Comparison of ENCODE assay signal across 18 cellular contexts in the genomic region with DNA sequence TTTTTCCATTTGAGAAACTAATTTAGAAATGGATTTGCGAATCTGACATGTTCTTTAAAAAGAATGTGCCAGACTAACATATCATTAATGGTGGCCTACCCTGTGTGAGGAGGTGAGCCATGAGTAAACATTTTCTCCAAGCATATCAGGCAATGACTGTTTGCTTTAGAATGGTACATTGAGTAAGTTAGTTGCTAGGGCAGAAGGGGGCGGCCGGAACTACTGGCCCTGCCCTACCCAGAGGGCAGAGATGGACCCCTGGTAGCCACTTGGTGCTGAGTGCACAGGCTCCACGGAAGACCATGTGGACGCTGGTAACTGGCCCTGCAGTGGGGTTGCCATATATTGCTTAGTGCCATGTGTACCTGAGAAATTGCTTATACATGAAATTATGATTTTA. TPM values are rescaled to one million over a fixed set of nuclear protein-coding genes. Genes with fewer than 3 reads are reported as not detected.
A peak's percentile ranks its signal among the peaks of the same experiment; 100 is the strongest.
DNase-seq lines count a peak whose midpoint lies in the region; ATAC-seq and TF ChIP-seq lines count a peak whose summit lies in the region.
"Had no signal": no experiment of that assay in that cellular context is flagged by ENCODE, and none has a peak within 500 bp of the region (broad histone marks: within the 10 kb centered on the region; RNA-seq: fewer than 3 reads in every experiment).

No MANE protein-coding gene starts in this region.

- TF ChIP-seq RAD21 in liver (IDR thresholded peaks at IDR 0.05): no peak

- CTCF ChIA-PET in activated CD8-positive, alpha-beta T cell treated with anti-CD3 and anti-CD28 coated beads for 36 hours (lab: Charles Lee): no interaction called here
- CTCF ChIA-PET in activated CD8-positive, alpha-beta T cell treated with anti-CD3 and anti-CD28 coated beads, Interleukin-2, amount 10 ng/mL, durations not matched to agents 7 days and 5 days (lab: Charles Lee): no interaction called here
- CTCF ChIA-PET in WTC11 (lab: Charles Lee): no interaction called here

- H3K4me1 ChIP-seq in liver (ENCODE audit: control insufficient read depth in 4 of 4, insufficient read depth in 4 of 4, low read length in 3 of 4) (peaks cover 13 to 41% (median 24%) of the 10 kb centered on the region in 4 donors), upper lobe of right lung (peaks cover 44% of the 10 kb centered on the region)

- no peak overlapping the region for H3K4me3 Mint-ChIP-seq in activated CD8-positive, alpha-beta T cell treated with anti-CD3 and anti-CD28 coated beads for 36 hours
- no peak overlapping the region for H3K4me3 Mint-ChIP-seq in activated CD8-positive, alpha-beta T cell treated with anti-CD3 and anti-CD28 coated beads, Interleukin-2, amount 10 ng/mL, durations not matched to agents 7 days and 5 days
- no peak overlapping the region for H3K4me3 Mint-ChIP-seq in WTC11
- H3K4me3 Mint-ChIP-seq in activated naive CD8-positive, alpha-beta T cell treated with anti-CD3 and anti-CD28 coated beads for 36 hours: no peak overlapping the region

- H3K27me3 ChIP-seq in liver (ENCODE audit: control insufficient read depth in 4 of 4, insufficient read depth in 4 of 4, low read length in 3 of 4) (no peaks in the 10 kb centered on the region), upper lobe of right lung (no peaks in the 10 kb centered on the region)
- H3K27me3 ChIP-seq: foreskin keratinocyte, vagina had no signal

- no peaks in the 10 kb centered on the region for H3K36me3 Mint-ChIP-seq in activated CD8-positive, alpha-beta T cell treated with anti-CD3 and anti-CD28 coated beads for 36 hours (ENCODE audit: low read depth)
- peaks cover 5% of the 10 kb centered on the region for H3K36me3 Mint-ChIP-seq in activated CD8-positive, alpha-beta T cell treated with anti-CD3 and anti-CD28 coated beads, Interleukin-2, amount 10 ng/mL, durations not matched to agents 7 days and 5 days (ENCODE audit: low read depth)
- no peaks in the 10 kb centered on the region for H3K36me3 Mint-ChIP-seq in WTC11
- peaks cover 2% of the 10 kb centered on the region for H3K36me3 Mint-ChIP-seq in activated naive CD8-positive, alpha-beta T cell treated with anti-CD3 and anti-CD28 coated beads for 36 hours
- H3K36me3 Mint-ChIP-seq: T-cell had no signal

- peak overlapping the region; percentile 45 for H3K27ac Mint-ChIP-seq in activated CD8-positive, alpha-beta T cell treated with anti-CD3 and anti-CD28 coated beads for 36 hours
- no peak overlapping the region for H3K27ac Mint-ChIP-seq in activated CD8-positive, alpha-beta T cell treated with anti-CD3 and anti-CD28 coated beads, Interleukin-2, amount 10 ng/mL, durations not matched to agents 7 days and 5 days
- no peak overlapping the region for H3K27ac Mint-ChIP-seq in WTC11
- no peak overlapping the region for H3K27ac Mint-ChIP-seq in activated naive CD8-positive, alpha-beta T cell treated with anti-CD3 and anti-CD28 coated beads for 36 hours

- H3K9me3 ChIP-seq in liver (ENCODE audit: control insufficient read depth in 4 of 4, low read length in 3 of 4): no peaks in the 10 kb centered on the region
- no peaks in the 10 kb centered on the region for H3K9me3 ChIP-seq in upper lobe of right lung
- H3K9me3 ChIP-seq: HAP-1, vagina had no signal

- TF ChIP-seq CTCF in activated CD8-positive, alpha-beta T cell treated with anti-CD3 and anti-CD28 coated beads for 36 hours (IDR thresholded peaks at IDR 0.05): no peak
- TF ChIP-seq CTCF in WTC11 (IDR thresholded peaks at IDR 0.05) (no peak), liver (IDR thresholded peaks at IDR 0.05; ENCODE audit: low read depth, low read length, missing input control) (no peak), upper lobe of right lung (IDR thresholded peaks at IDR 0.05) (no peak)

- WGBS in liver: 53% methylated on average over 5 of the region's 5 CpGs

- ATAC-seq in activated CD8-positive, alpha-beta T cell treated with anti-CD3 and anti-CD28 coated beads for 36 hours: no peak
- ATAC-seq in activated CD8-positive, alpha-beta T cell treated with anti-CD3 and anti-CD28 coated beads, Interleukin-2, amount 10 ng/mL, durations not matched to agents 7 days and 5 days: no peak
- ATAC-seq in WTC11: 0 out of 2 replicates have a peak, but pooled peaks have one; percentile 39
- peak; percentile 46 for ATAC-seq in upper lobe of right lung
- no peak for ATAC-seq in GM18861 (IDR thresholded peaks at IDR 0.05; ENCODE audit: unreplicated experiment)
- ATAC-seq: foreskin keratinocyte had no signal

- H3K4me3 ChIP-seq in liver (ENCODE audit: low read depth in 1 of 3, low read length in 3 of 3) (no peak overlapping the region), upper lobe of right lung (no peak overlapping the region)
- H3K4me3 ChIP-seq: HAP-1, vagina had no signal

- no peak overlapping the region for H3K9ac ChIP-seq in liver (ENCODE audit: low read depth in 1 of 2, low read length in 2 of 2)

- POLR2A ChIA-PET in activated CD8-positive, alpha-beta T cell treated with anti-CD3 and anti-CD28 coated beads for 36 hours (lab: Charles Lee): no interaction called here
- POLR2A ChIA-PET in activated CD8-positive, alpha-beta T cell treated with anti-CD3 and anti-CD28 coated beads, Interleukin-2, amount 10 ng/mL, durations not matched to agents 7 days and 5 days (lab: Charles Lee): no interaction called here
- POLR2A ChIA-PET in WTC11 (lab: Charles Lee): no interaction called here

- H3K4me1 Mint-ChIP-seq in activated CD8-positive, alpha-beta T cell treated with anti-CD3 and anti-CD28 coated beads for 36 hours (ENCODE audit: low read depth): peaks cover 35% of the 10 kb centered on the region
- H3K4me1 Mint-ChIP-seq in activated CD8-positive, alpha-beta T cell treated with anti-CD3 and anti-CD28 coated beads, Interleukin-2, amount 10 ng/mL, durations not matched to agents 7 days and 5 days (ENCODE audit: low read depth): peaks cover 34% of the 10 kb centered on the region
- peaks cover 25% of the 10 kb centered on the region for H3K4me1 Mint-ChIP-seq in WTC11
- H3K4me1 Mint-ChIP-seq in activated naive CD8-positive, alpha-beta T cell treated with anti-CD3 and anti-CD28 coated beads for 36 hours: peaks cover 36% of the 10 kb centered on the region

- no peak for DNase-seq in activated CD8-positive, alpha-beta T cell treated with anti-CD3 and anti-CD28 coated beads for 36 hours
- DNase-seq in activated CD8-positive, alpha-beta T cell treated with anti-CD3 and anti-CD28 coated beads, Interleukin-2, amount 10 ng/mL, durations not matched to agents 7 days and 5 days: no peak
- no peak for DNase-seq in WTC11 (ENCODE audit: low spot score)
- no peak for DNase-seq in upper lobe of right lung
- no peak for DNase-seq in activated naive CD8-positive, alpha-beta T cell treated with anti-CD3 and anti-CD28 coated beads for 36 hours
- DNase-seq in NCI-H2081 treated with DMSO at 0.1 percent for 48 hours (lab: John Stamatoyannopoulos, UW): no peak
- DNase-seq: ACHN; activated effector memory CD4-positive, alpha-beta T cell treated with Interleukin-2 at 50 U/mL for 16 hours; COR-L47; foreskin keratinocyte; posterior cingulate gyrus; stimulated activated naive CD4-positive, alpha-beta T cell treated with Interleukin-2 at 50 U/mL for 16 hours; T-cell had no signal

- H3K9me3 Mint-ChIP-seq in activated CD8-positive, alpha-beta T cell treated with anti-CD3 and anti-CD28 coated beads for 36 hours: no peaks in the 10 kb centered on the region
- H3K9me3 Mint-ChIP-seq in activated CD8-positive, alpha-beta T cell treated with anti-CD3 and anti-CD28 coated beads, Interleukin-2, amount 10 ng/mL, durations not matched to agents 7 days and 5 days (ENCODE audit: insufficient read depth): no peaks in the 10 kb centered on the region
- H3K9me3 Mint-ChIP-seq in WTC11: no peaks in the 10 kb centered on the region
- H3K9me3 Mint-ChIP-seq in activated naive CD8-positive, alpha-beta T cell treated with anti-CD3 and anti-CD28 coated beads for 36 hours: no peaks in the 10 kb centered on the region
- H3K9me3 Mint-ChIP-seq: naive thymus-derived CD4-positive, alpha-beta T cell; T-cell had no signal

- peak overlapping the region in 1 of 2 donors; percentile 26 for H3K27ac ChIP-seq in liver (ENCODE audit: low read depth in 1 of 2, low read length in 2 of 2)
- no peak overlapping the region for H3K27ac ChIP-seq in upper lobe of right lung
- H3K27ac ChIP-seq: foreskin keratinocyte, vagina had no signal

- H3K36me3 ChIP-seq in liver (ENCODE audit: control insufficient read depth in 4 of 4, insufficient read depth in 3 of 4, low read depth in 1 of 4, low read length in 3 of 4) (no peaks in the 10 kb centered on the region), upper lobe of right lung (no peaks in the 10 kb centered on the region)
- H3K36me3 ChIP-seq: HAP-1, vagina had no signal

- H3K27me3 Mint-ChIP-seq in activated CD8-positive, alpha-beta T cell treated with anti-CD3 and anti-CD28 coated beads for 36 hours: no peaks in the 10 kb centered on the region
- H3K27me3 Mint-ChIP-seq in activated CD8-positive, alpha-beta T cell treated with anti-CD3 and anti-CD28 coated beads, Interleukin-2, amount 10 ng/mL, durations not matched to agents 7 days and 5 days (ENCODE audit: low read depth): no peaks in the 10 kb centered on the region
- no peaks in the 10 kb centered on the region for H3K27me3 Mint-ChIP-seq in WTC11 (ENCODE audit: low read depth)
- H3K27me3 Mint-ChIP-seq in activated naive CD8-positive, alpha-beta T cell treated with anti-CD3 and anti-CD28 coated beads for 36 hours: no peaks in the 10 kb centered on the region
- H3K27me3 Mint-ChIP-seq: naive thymus-derived CD4-positive, alpha-beta T cell; T-cell had no signal

- intact Hi-C loops in activated CD8-positive, alpha-beta T cell treated with anti-CD3 and anti-CD28 coated beads for 36 hours (cut with micrococcal nuclease): no loop called here
- intact Hi-C loops in upper lobe of right lung (cut with DNase I): no loop called here

TF ChIP-seq in WTC11, 78 proteins besides CTCF, POLR2A, EP300 and RAD21 (continues in another document):
- no peak for TF ChIP-seq RELA (CRISPR knock-in tag; IDR thresholded peaks at IDR 0.05; ENCODE audit: borderline replicate concordance)

RNA-seq across cellular contexts. Expression of a gene that starts 8.6 kb away (rescaled TPM):
- total RNA-seq in activated CD8-positive, alpha-beta T cell treated with anti-CD3 and anti-CD28 coated beads for 36 hours: 10 to 100 TPM; 11.2 to 11.7 TPM
- 10 to 100 TPM; 13.1 to 13.7 TPM for total RNA-seq in activated CD8-positive, alpha-beta T cell treated with anti-CD3 and anti-CD28 coated beads, Interleukin-2, amount 10 ng/mL, durations not matched to agents 7 days and 5 days
- total RNA-seq in WTC11 (2021) (8.2 to 10.2 TPM (median 8.6 TPM) in 3 replicates), liver (10 to 100 TPM; 36.7 to 88.7 TPM), upper lobe of right lung (98.4 TPM)
- 10 to 100 TPM in 1 of 2 donors, 1 to 10 TPM in 1; 8.8 to 10.3 TPM for polyA plus RNA-seq in liver
- total RNA-seq in activated naive CD8-positive, alpha-beta T cell treated with anti-CD3 and anti-CD28 coated beads for 36 hours: 10 to 100 TPM; 10.9 to 11.5 TPM

RNA-seq across cellular contexts. Expression of a gene that starts 54.2 kb away (rescaled TPM):
- total RNA-seq in activated CD8-positive, alpha-beta T cell treated with anti-CD3 and anti-CD28 coated beads for 36 hours: 10 to 100 TPM; 66.5 to 69.3 TPM
- total RNA-seq in activated CD8-positive, alpha-beta T cell treated with anti-CD3 and anti-CD28 coated beads, Interleukin-2, amount 10 ng/mL, durations not matched to agents 7 days and 5 days: 10 to 100 TPM; 33.9 to 39.8 TPM
- total RNA-seq in WTC11 (2021): 38.3 to 40.5 TPM (median 40.3 TPM) in 3 replicates
- total RNA-seq in liver: 10 to 100 TPM; 14.8 to 16.7 TPM
- polyA plus RNA-seq in liver: 10 to 100 TPM; 15.1 to 53.6 TPM
- total RNA-seq in upper lobe of right lung: 19.7 TPM
- 10 to 100 TPM; 70.8 to 78.2 TPM for total RNA-seq in activated naive CD8-positive, alpha-beta T cell treated with anti-CD3 and anti-CD28 coated beads for 36 hours

Comparison
In these comparisons a context has a peak if more than half of its experiments do, and no peak if none do; other contexts are left out.
1. ATAC-seq: peak in WTC11 (single experiment) and upper lobe of right lung (single experiment); none in activated CD8-positive, alpha-beta T cell treated with anti-CD3 and anti-CD28 coated beads for 36 hours (single experiment), activated CD8-positive, alpha-beta T cell treated with anti-CD3 and anti-CD28 coated beads, Interleukin-2, amount 10 ng/mL, durations not matched to agents 7 days and 5 days (single experiment) and GM18861 (single experiment).